ENCODE assay signal across 8 cellular contexts in genomic region chr3:196080997-196081833, GRCh38. TPM values are rescaled to one million over a fixed set of nuclear protein-coding genes. Genes with fewer than 3 reads are reported as not detected.
A peak's percentile ranks its signal among the peaks of the same experiment; 100 is the strongest.
DNase-seq lines count a peak whose midpoint lies in the region; ATAC-seq and TF ChIP-seq lines count a peak whose summit lies in the region.

No MANE protein-coding gene starts in this region.

- no peak overlapping the region for H3K18ac ChIP-seq in IMR-90 (ENCODE audit: low read depth, low read length)

- no peaks in the 10 kb centered on the region for H3K9me3 Mint-ChIP-seq in activated naive CD4-positive, alpha-beta T cell treated with anti-CD3 and anti-CD28 coated beads, Interleukin-2, amount 50 U/mL, for 24 hours
- H3K9me3 Mint-ChIP-seq in osteocyte (ENCODE audit: unreplicated experiment): no peaks in the 10 kb centered on the region

- peaks cover 9% of the 10 kb centered on the region for H3K36me3 Mint-ChIP-seq in activated naive CD4-positive, alpha-beta T cell treated with anti-CD3 and anti-CD28 coated beads, Interleukin-2, amount 50 U/mL, for 24 hours
- H3K36me3 Mint-ChIP-seq in osteocyte (ENCODE audit: unreplicated experiment): peaks cover 2% of the 10 kb centered on the region

- no peaks in the 10 kb centered on the region for H3K9me3 ChIP-seq in IMR-90 (ENCODE audit: control insufficient read depth, insufficient read depth, low read length)
- no peaks in the 10 kb centered on the region for H3K9me3 ChIP-seq in RWPE2 (ENCODE audit: severe bottlenecking)
- no peaks in the 10 kb centered on the region for H3K9me3 ChIP-seq in tibial artery

- peak overlapping the region; percentile 72 for H3K4me3 ChIP-seq in IMR-90 (ENCODE audit: insufficient read depth, low read depth, low read length)
- H3K4me3 ChIP-seq in RWPE2 (ENCODE audit: severe bottlenecking): peak overlapping the region; percentile 81
- peak overlapping the region; percentile 72 to 87 for H3K4me3 ChIP-seq in tibial artery

- H3K9ac ChIP-seq in IMR-90 (ENCODE audit: low read depth, low read length): peak overlapping the region; percentile 70

- POLR2A ChIA-PET in IMR-90 (lab: Charles Lee; ENCODE audit: unreplicated experiment): no interaction called here

- H3K79me1 ChIP-seq in IMR-90 (ENCODE audit: low read depth in 1 of 2, low read length in 2 of 2): peaks cover 4 to 33% of the 10 kb centered on the region in 2 experiments

- peak overlapping the region; percentile 61 for H3K27ac ChIP-seq in IMR-90 (ENCODE audit: insufficient read depth, low read length)
- peak overlapping the region; percentile 71 for H3K27ac ChIP-seq in RWPE2 (ENCODE audit: poor library complexity, severe bottlenecking)
- peak overlapping the region; percentile 85 to 91 for H3K27ac ChIP-seq in tibial artery

- H3K27ac Mint-ChIP-seq in activated naive CD4-positive, alpha-beta T cell treated with anti-CD3 and anti-CD28 coated beads, Interleukin-2, amount 50 U/mL, for 24 hours: peak overlapping the region; percentile 91
- peak overlapping the region; percentile 71 for H3K27ac Mint-ChIP-seq in osteocyte (ENCODE audit: unreplicated experiment)

- H2AFZ ChIP-seq in IMR-90 (replicated peaks; ENCODE audit: low read length, poor library complexity): peak overlapping the region; percentile 98

- CTCF ChIA-PET in IMR-90 (lab: Yijun Ruan, JAX): no interaction called here

- no peaks in the 10 kb centered on the region for H3K27me3 Mint-ChIP-seq in activated naive CD4-positive, alpha-beta T cell treated with anti-CD3 and anti-CD28 coated beads, Interleukin-2, amount 50 U/mL, for 24 hours
- peaks cover 3% of the 10 kb centered on the region for H3K27me3 Mint-ChIP-seq in osteocyte (ENCODE audit: unreplicated experiment)

- no peak overlapping the region for H2BK15ac ChIP-seq in IMR-90 (ENCODE audit: low read depth, low read length)

- in situ Hi-C loops in IMR-90 (cut with MboI; ENCODE audit: low sequenced_read_pairs): no loop called here

- peak overlapping the region; percentile 26; the same call in 1 of the 2 replicates for H3K56ac ChIP-seq in IMR-90 (ENCODE audit: extremely low read depth, insufficient read depth, low read length)

- peak overlapping the region; percentile 26; the same call in 1 of the 2 replicates for H4K5ac ChIP-seq in IMR-90 (ENCODE audit: low read depth, low read length)

- peak overlapping the region; percentile 81 for H3K14ac ChIP-seq in IMR-90 (replicated peaks; ENCODE audit: low read depth, low read length)

- H2AK5ac ChIP-seq in IMR-90 (ENCODE audit: low read depth, low read length): 0 out of 2 replicates have a peak overlapping the region, but pooled peaks have one; percentile 20

- peak overlapping the region; percentile 98 for H3K4me3 Mint-ChIP-seq in activated naive CD4-positive, alpha-beta T cell treated with anti-CD3 and anti-CD28 coated beads, Interleukin-2, amount 50 U/mL, for 24 hours
- peak overlapping the region; percentile 88 for H3K4me3 Mint-ChIP-seq in osteocyte (ENCODE audit: unreplicated experiment)

- H3K27me3 ChIP-seq in IMR-90 (ENCODE audit: control insufficient read depth, insufficient read depth, low read length): no peaks in the 10 kb centered on the region
- no peaks in the 10 kb centered on the region for H3K27me3 ChIP-seq in RWPE2 (ENCODE audit: insufficient read depth, poor library complexity, severe bottlenecking)
- H3K27me3 ChIP-seq in tibial artery: no peaks in the 10 kb centered on the region

- peak overlapping the region; percentile 87 for H3K4ac ChIP-seq in IMR-90 (ENCODE audit: low read depth, low read length)

- intact Hi-C loops in IMR-90 (cut with micrococcal nuclease): loop anchor here (5.0 kb wide), 2 partner anchors 96 to 436 kb away; partner anchors contain the start of gene SMCO1
- intact Hi-C loops in head of caudate nucleus (cut with DNase I): loop anchor here (5.0 kb wide), 1 partner anchor 111 kb away; no protein-coding TSS in a partner anchor
- intact Hi-C loops in tibial artery (cut with DNase I; ENCODE audit: low total_unique reads): no loop called here

- peak; percentile 43 for ATAC-seq in GM21528 (IDR thresholded peaks at IDR 0.05; ENCODE audit: low FRiP score, unreplicated experiment)
- ATAC-seq in IMR-90 (ENCODE audit: low read depth): peak; percentile 73
- peak; percentile 73 for ATAC-seq in RWPE2 (ENCODE audit: low read depth)

- peak; percentile 82 for DNase-seq in D341Med (ENCODE audit: low spot score)
- DNase-seq in IMR-90: peak; percentile 38
- no peak for DNase-seq in RWPE2 (ENCODE audit: low spot score)
- peak; percentile 37 to 92 (median 81) for DNase-seq in head of caudate nucleus
- peak; percentile 86 for DNase-seq in osteocyte (ENCODE audit: extremely low spot score, unreplicated experiment)
- peak; percentile 51 to 71 for DNase-seq in tibial artery

- no TSS peak for BruUV-seq in IMR-90 (replicated peaks; lab: Mats Ljungman, UMichigan)

- peak overlapping the region; percentile 54 to 57; a peak in 3 of 4 replicates for H4K8ac ChIP-seq in IMR-90 (ENCODE audit: low read depth in 2 of 2, low read length in 2 of 2)

- peak overlapping the region; percentile 67 for H2BK5ac ChIP-seq in IMR-90 (ENCODE audit: low read depth, low read length, poor library complexity, severe bottlenecking)

- TF ChIP-seq RAD21 in IMR-90 (IDR thresholded peaks at IDR 0.05; ENCODE audit: low read length): no peak

- dilution Hi-C loops in IMR-90 (cut with HindIII; ENCODE audit: low sequenced_read_pairs, unreplicated experiment): no loop called here

- no peak overlapping the region; the same call in 1 of the 2 replicates for H2BK120ac ChIP-seq in IMR-90 (ENCODE audit: low read depth, low read length)

- H3K4me2 ChIP-seq in IMR-90 (ENCODE audit: low read depth, low read length): peak overlapping the region; percentile 97

- 0 out of 2 replicates have a peak, but pooled peaks cover 2% of the 10 kb centered on the region for H3K9me1 ChIP-seq in IMR-90 (ENCODE audit: insufficient read depth, low read length)

- H3K4me1 ChIP-seq in IMR-90 (ENCODE audit: control insufficient read depth, insufficient read depth, low read length) (no peaks in the 10 kb centered on the region), RWPE2 (ENCODE audit: insufficient read depth, poor library complexity, severe bottlenecking) (peaks cover 18% of the 10 kb centered on the region), tibial artery (peaks cover 0 to 19% (median 8%) of the 10 kb centered on the region in 4 donors)

- no peak overlapping the region for H2BK20ac ChIP-seq in IMR-90 (ENCODE audit: low read depth, low read length)

- peak overlapping the region; percentile 98 for H2AK9ac ChIP-seq in IMR-90 (replicated peaks; ENCODE audit: low read depth, low read length, poor library complexity)

- peak overlapping the region; percentile 50; the same call in 1 of the 2 replicates for H4K91ac ChIP-seq in IMR-90 (ENCODE audit: insufficient read depth, low read depth, low read length)

- peaks cover 41% of the 10 kb centered on the region for H3K4me1 Mint-ChIP-seq in activated naive CD4-positive, alpha-beta T cell treated with anti-CD3 and anti-CD28 coated beads, Interleukin-2, amount 50 U/mL, for 24 hours
- H3K4me1 Mint-ChIP-seq in osteocyte (ENCODE audit: unreplicated experiment): peaks cover 15% of the 10 kb centered on the region

- WGBS in IMR-90 (ENCODE audit: extremely low coverage in 2 of 2, insufficient read length in 1 of 2), 2 experiments: 1% methylated on average over 47 of the region's 61 CpGs; no CpG with 5 or more reads in 1 of the 2 experiments

- H3K23ac ChIP-seq in IMR-90 (ENCODE audit: low read depth, low read length): peak overlapping the region; percentile 92

- TF ChIP-seq CTCF in IMR-90 (conservative IDR thresholded peaks at IDR 0.05; ENCODE audit: low read depth, low read length) (no peak), RWPE2 (IDR thresholded peaks at IDR 0.05; ENCODE audit: poor library complexity, severe bottlenecking) (no peak), osteocyte (IDR thresholded peaks at IDR 0.05) (no peak), tibial artery (IDR thresholded peaks at IDR 0.05) (no peak)

- peaks cover 31% of the 10 kb centered on the region for H4K20me1 ChIP-seq in IMR-90 (ENCODE audit: insufficient read depth, low read length)

- no peak for TF ChIP-seq POLR2A in IMR-90 (IDR thresholded peaks at IDR 0.05; ENCODE audit: low read depth, low read length)

- H3K36me3 ChIP-seq in IMR-90 (ENCODE audit: control insufficient read depth, insufficient read depth, low read length) (no peaks in the 10 kb centered on the region; the same call in 1 of the 2 replicates), RWPE2 (ENCODE audit: low read depth) (peaks cover 37% of the 10 kb centered on the region), tibial artery (peaks cover 0 to 2% (median 0%) of the 10 kb centered on the region in 3 donors)

TF ChIP-seq in IMR-90, 13 proteins besides CTCF, POLR2A, EP300 and RAD21:
- TF ChIP-seq FOS (IDR thresholded peaks at IDR 0.05; ENCODE audit: low read depth, low read length): no peak
- peak; percentile 68 for TF ChIP-seq CEBPB (IDR thresholded peaks at IDR 0.05; ENCODE audit: low read depth, low read length)
- no peak for TF ChIP-seq SMC3 (IDR thresholded peaks at IDR 0.05; ENCODE audit: low read depth, low read length)
- TF ChIP-seq NFE2L2 (IDR thresholded peaks at IDR 0.05; ENCODE audit: low read depth, low read length): no peak
- TF ChIP-seq, protein P1, sequence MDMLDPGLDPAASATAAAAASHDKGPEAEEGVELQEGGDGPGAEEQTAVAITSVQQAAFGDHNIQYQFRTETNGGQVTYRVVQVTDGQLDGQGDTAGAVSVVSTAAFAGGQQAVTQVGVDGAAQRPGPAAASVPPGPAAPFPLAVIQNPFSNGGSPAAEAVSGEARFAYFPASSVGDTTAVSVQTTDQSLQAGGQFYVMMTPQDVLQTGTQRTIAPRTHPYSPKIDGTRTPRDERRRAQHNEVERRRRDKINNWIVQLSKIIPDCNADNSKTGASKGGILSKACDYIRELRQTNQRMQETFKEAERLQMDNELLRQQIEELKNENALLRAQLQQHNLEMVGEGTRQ (IDR thresholded peaks at IDR 0.05; ENCODE audit: low read depth, low read length): peak; percentile 63; the same call in 1 of the 2 replicates
- TF ChIP-seq MXI1 (IDR thresholded peaks at IDR 0.05; ENCODE audit: borderline replicate concordance, low read depth, low read length): peak; percentile 99
- TF ChIP-seq RCOR1 (IDR thresholded peaks at IDR 0.05; ENCODE audit: insufficient replicate concordance, low read length): no peak
TF ChIP-seq in IMR-90: peak in this region for 3.

RNA-seq across cellular contexts. Expression of gene TFRC, which starts 0.7 kb away (rescaled TPM):
- 156 and 207 TPM in 2 replicates for total RNA-seq in IMR-90 (2012; rRNA removed)
- polyA plus RNA-seq in IMR-90 (2012; rRNA removed): 57.1 and 78.6 TPM in 2 replicates
- polyA plus RNA-seq in IMR-90 (2012; cell fraction: cytosol; rRNA removed): 11.4 and 18.2 TPM in 2 replicates
- 4.6 and 55.9 TPM in 2 replicates for polyA plus RNA-seq in IMR-90 (2012; cell fraction: nucleus; rRNA removed; ENCODE audit: low replicate concordance)
- 80.0 and 84.6 TPM in 2 replicates for total RNA-seq in osteocyte
